Comparison of ENCODE assay signal across 23 cellular contexts in genomic region chr18:45175505-45175904, GRCh38.
"Had no signal": no experiment of that assay in that cellular context is flagged by ENCODE, and none has a peak within 500 bp of the region (broad histone marks: within the 10 kb centered on the region; RNA-seq: fewer than 3 reads in every experiment).

No MANE protein-coding gene starts in this region.

- H3K36me3 Mint-ChIP-seq: activated naive CD8-positive, alpha-beta T cell treated with anti-CD3 and anti-CD28 coated beads, Interleukin-2, amount 10 ng/mL, durations not matched to agents 7 days and 5 days had no signal

- H3K27ac Mint-ChIP-seq: activated CD8-positive, alpha-beta T cell treated with anti-CD3 and anti-CD28 coated beads, Interleukin-2, amount 10 ng/mL, durations not matched to agents 7 days and 5 days; activated naive CD8-positive, alpha-beta T cell treated with anti-CD3 and anti-CD28 coated beads, Interleukin-2, amount 10 ng/mL, durations not matched to agents 7 days and 5 days; T-helper 2 cell treated with Interferon-gamma antibody and Interleukin-4, amounts not matched to agents 5 μg/mL and 100 μg/mL, for 36 hours had no signal

- H3K4me3 Mint-ChIP-seq: activated CD8-positive, alpha-beta T cell treated with anti-CD3 and anti-CD28 coated beads, Interleukin-2, amount 10 ng/mL, durations not matched to agents 7 days and 5 days; activated naive CD8-positive, alpha-beta T cell treated with anti-CD3 and anti-CD28 coated beads, Interleukin-2, amount 10 ng/mL, durations not matched to agents 7 days and 5 days; T-helper 2 cell treated with Interferon-gamma antibody and Interleukin-4, amounts not matched to agents 5 μg/mL and 100 μg/mL, for 36 hours had no signal

- H3K9me3 Mint-ChIP-seq: activated naive CD8-positive, alpha-beta T cell treated with anti-CD3 and anti-CD28 coated beads, Interleukin-2, amount 10 ng/mL, durations not matched to agents 7 days and 5 days; T-helper 2 cell treated with Interferon-gamma antibody and Interleukin-4, amounts not matched to agents 5 μg/mL and 100 μg/mL, for 36 hours had no signal

- DNase-seq: activated CD4-positive, alpha-beta T cell treated with anti-CD3 and anti-CD28 coated beads for 48 hours; activated CD4-positive, alpha-beta T cell treated with anti-CD3 and anti-CD28 coated beads, Interleukin-2, amount 50 U/mL, for 4 hours; activated CD8-positive, alpha-beta memory T cell treated with anti-CD3 and anti-CD28 coated beads, Interleukin-2, amount 50 U/mL, for 48 hours; activated CD8-positive, alpha-beta T cell treated with anti-CD3 and anti-CD28 coated beads, Interleukin-2, amount 10 ng/mL, durations not matched to agents 7 days and 5 days; activated naive CD4-positive, alpha-beta T cell treated with anti-CD3 and anti-CD28 coated beads, Interleukin-2, amount 50 U/mL, for 16 hours; activated naive CD8-positive, alpha-beta T cell treated with anti-CD3 and anti-CD28 coated beads, Interleukin-2, amount 10 ng/mL, durations not matched to agents 7 days and 5 days; activated T-cell treated with anti-CD3 and anti-CD28 coated beads, Interleukin-2, amount 50 U/mL, for 1 hour; adrenal gland; aorta; central memory CD4-positive, alpha-beta T cell; Karpas-422; MM.1S; NCI-H1105; NCI-H146; NCI-H2029; NCI-H2107; NCI-H345; NCI-H510A; NCI-H526 treated with DMSO at 0.1 percent for 48 hours; PC-3; SHP77; SW 1271 had no signal
